ENCODE assay signal across 19 cellular contexts in genomic region chr5:31213676-31214638, GRCh38. TPM values are rescaled to one million over a fixed set of nuclear protein-coding genes. Genes with fewer than 3 reads are reported as not detected.
DNase-seq lines count a peak whose midpoint lies in the region; ATAC-seq, FAIRE-seq and TF ChIP-seq lines count a peak whose summit lies in the region.
"Had no signal": no experiment of that assay in that cellular context is flagged by ENCODE, and none has a peak within 500 bp of the region (broad histone marks: within the 10 kb centered on the region; RNA-seq: fewer than 3 reads in every experiment).

No MANE protein-coding gene starts in this region.

- no peak overlapping the region for H3K14ac ChIP-seq in IMR-90 (replicated peaks; ENCODE audit: low read depth, low read length)

- H3K79me2 ChIP-seq in OCI-LY7 (ENCODE audit: insufficient read depth, low read depth, low read length): no peaks in the 10 kb centered on the region

- ATAC-seq in IMR-90 (ENCODE audit: low read depth) (no peak), GM19324 (IDR thresholded peaks at IDR 0.05; ENCODE audit: low FRiP score, unreplicated experiment) (no peak), HG03108 (IDR thresholded peaks at IDR 0.05; ENCODE audit: unreplicated experiment) (no peak)
- ATAC-seq: activated CD4-positive, CD25-positive, alpha-beta regulatory T cell treated with anti-CD3 and anti-CD28 coated beads, Interleukin-2, amount 50 U/mL, for 24 hours; stimulated activated effector memory CD8-positive, alpha-beta T cell treated with anti-CD3 and anti-CD28 coated beads, Interleukin-12 subunit alpha, Interleukin-12 subunit beta, amount 100 ng/mL, for 72 hours had no signal

- intact Hi-C loops in IMR-90 (cut with micrococcal nuclease): no loop called here
- intact Hi-C loops in kidney (cut with DNase I): no loop called here
- intact Hi-C loops in OCI-LY7 (cut with micrococcal nuclease; ENCODE audit: unreplicated experiment): no loop called here

- H3K18ac ChIP-seq in IMR-90 (ENCODE audit: low read depth, low read length): no peak overlapping the region

- no peak overlapping the region for H3K56ac ChIP-seq in IMR-90 (ENCODE audit: extremely low read depth, insufficient read depth, low read length)

- no peak overlapping the region for H3K27ac ChIP-seq in IMR-90 (ENCODE audit: insufficient read depth, low read length)
- H3K27ac ChIP-seq in kidney (ENCODE audit: low read depth in 2 of 2, low read length in 2 of 2): peak overlapping the region; percentile 64 to 65
- H3K27ac ChIP-seq in OCI-LY7 (ENCODE audit: low read depth, low read length, poor library complexity, severe bottlenecking): no peak overlapping the region
- H3K27ac ChIP-seq: colonic mucosa had no signal

- no peak overlapping the region for H2BK5ac ChIP-seq in IMR-90 (ENCODE audit: low read depth, low read length, poor library complexity, severe bottlenecking)

- BruUV-seq in IMR-90 (replicated peaks; lab: Mats Ljungman, UMichigan) (no TSS peak), OCI-LY7 (replicated peaks; lab: Mats Ljungman, UMichigan) (no TSS peak)

- TF ChIP-seq RAD21 in IMR-90 (IDR thresholded peaks at IDR 0.05; ENCODE audit: low read length): no peak

- H3K36me3 ChIP-seq in IMR-90 (ENCODE audit: control insufficient read depth, insufficient read depth, low read length) (no peaks in the 10 kb centered on the region), kidney (ENCODE audit: control insufficient read depth in 1 of 2, insufficient read depth in 2 of 2, low read length in 2 of 2) (no peaks in the 10 kb centered on the region), OCI-LY7 (ENCODE audit: insufficient read depth, low read length) (no peaks in the 10 kb centered on the region)
- H3K36me3 ChIP-seq: colonic mucosa had no signal

- H3K9ac ChIP-seq in IMR-90 (ENCODE audit: low read depth, low read length) (no peak overlapping the region), kidney (ENCODE audit: low read length in 2 of 2) (no peak overlapping the region)

- H2BK15ac ChIP-seq in IMR-90 (ENCODE audit: low read depth, low read length): no peak overlapping the region

- H4K8ac ChIP-seq in IMR-90 (ENCODE audit: low read depth in 2 of 2, low read length in 2 of 2): no peak overlapping the region

- no peak for TF ChIP-seq POLR2A in IMR-90 (IDR thresholded peaks at IDR 0.05; ENCODE audit: low read depth, low read length)

- H4K91ac ChIP-seq in IMR-90 (ENCODE audit: insufficient read depth, low read depth, low read length): no peak overlapping the region

- no peaks in the 10 kb centered on the region for H3K9me2 ChIP-seq in OCI-LY7 (ENCODE audit: insufficient read depth, low read length)

- H4K20me1 ChIP-seq in IMR-90 (ENCODE audit: insufficient read depth, low read length): no peaks in the 10 kb centered on the region; the same call in 1 of the 2 replicates
- H4K20me1 ChIP-seq in OCI-LY7 (ENCODE audit: insufficient read depth, low read length): no peaks in the 10 kb centered on the region

- whole genome bisulfite sequencing in IMR-90 (ENCODE audit: extremely low coverage in 2 of 2, insufficient read length in 1 of 2), 2 experiments: no CpG with 5 or more reads among the region's 11 CpGs

- H3K4me1 ChIP-seq in IMR-90 (ENCODE audit: control insufficient read depth, insufficient read depth, low read length) (peaks cover 7% of the 10 kb centered on the region; the same call in 1 of the 2 replicates), kidney (ENCODE audit: control insufficient read depth in 1 of 2, insufficient read depth in 1 of 2, low read depth in 1 of 2, low read length in 2 of 2) (peaks cover 2 to 4% of the 10 kb centered on the region in 2 donors), OCI-LY7 (ENCODE audit: insufficient read depth, low read length, poor library complexity, severe bottlenecking) (no peaks in the 10 kb centered on the region)
- H3K4me1 ChIP-seq: colonic mucosa had no signal

- TF ChIP-seq CTCF in IMR-90 (conservative IDR thresholded peaks at IDR 0.05; ENCODE audit: low read depth, low read length): no peak
- no peak for TF ChIP-seq CTCF in kidney (IDR thresholded peaks at IDR 0.05; ENCODE audit: borderline replicate concordance, extremely low read depth, insufficient read depth)
- no peak for TF ChIP-seq CTCF in OCI-LY7 (conservative IDR thresholded peaks at IDR 0.05; ENCODE audit: low read length)

- no peak overlapping the region for H2BK120ac ChIP-seq in IMR-90 (ENCODE audit: low read depth, low read length)

- H3K4ac ChIP-seq in IMR-90 (ENCODE audit: low read depth, low read length): no peak overlapping the region

- H2AK5ac ChIP-seq in IMR-90 (ENCODE audit: low read depth, low read length): no peak overlapping the region

- H2AFZ ChIP-seq in IMR-90 (replicated peaks; ENCODE audit: low read length, poor library complexity) (peak overlapping the region; percentile 69), OCI-LY7 (ENCODE audit: low read length) (no peak overlapping the region)

- POLR2A ChIA-PET in IMR-90 (lab: Charles Lee; ENCODE audit: unreplicated experiment) (interaction anchor here (0.6 kb wide), 1 partner anchor 135 kb away, joined by 4 read pairs; no protein-coding TSS in a partner anchor), OCI-LY7 (lab: Charles Lee) (interaction anchor here (0.6 kb wide), 1 partner anchor 825 kb away, joined by 3 read pairs; no protein-coding TSS in a partner anchor)

- CTCF ChIA-PET in IMR-90 (lab: Yijun Ruan, JAX) (interaction anchor here (0.6 kb wide), 3 partner anchors 21 to 202 kb away, joined by 3 to 5 read pairs (median 4); no protein-coding TSS in a partner anchor), OCI-LY7 (lab: Charles Lee; ENCODE audit: unreplicated experiment) (no interaction called here)

- H3K4me3 ChIP-seq in IMR-90 (ENCODE audit: insufficient read depth, low read depth, low read length) (no peak overlapping the region), kidney (ENCODE audit: low read length in 2 of 2) (peak overlapping the region; percentile 35 to 36), OCI-LY7 (ENCODE audit: low read depth, low read length, poor library complexity, severe bottlenecking) (no peak overlapping the region)
- H3K4me3 ChIP-seq: colonic mucosa, smooth muscle cell had no signal

- H3K9me1 ChIP-seq in IMR-90 (ENCODE audit: insufficient read depth, low read length): peaks cover 9% of the 10 kb centered on the region; the same call in 1 of the 2 replicates

- H3K9me3 ChIP-seq in IMR-90 (ENCODE audit: control insufficient read depth, insufficient read depth, low read length) (no peaks in the 10 kb centered on the region), kidney (ENCODE audit: control insufficient read depth in 1 of 2, low read length in 2 of 2) (no peaks in the 10 kb centered on the region), OCI-LY7 (ENCODE audit: low read length) (no peaks in the 10 kb centered on the region)
- H3K9me3 ChIP-seq: colonic mucosa had no signal

- no peak overlapping the region for H2BK20ac ChIP-seq in IMR-90 (ENCODE audit: low read depth, low read length)

- FAIRE-seq in kidney (lab: Jason Lieb, UNC) (no peak), GM19239 (lab: Jason Lieb, UNC) (no peak)
- FAIRE-seq: D721Med had no signal

- no peak overlapping the region for H4K5ac ChIP-seq in IMR-90 (ENCODE audit: low read depth, low read length)

- H3K27me3 ChIP-seq in IMR-90 (ENCODE audit: control insufficient read depth, insufficient read depth, low read length): no peaks in the 10 kb centered on the region
- H3K27me3 ChIP-seq: colonic mucosa had no signal

- no peak overlapping the region for H3K23ac ChIP-seq in IMR-90 (ENCODE audit: low read depth, low read length)

- DNase-seq in IMR-90: no peak
- DNase-seq in NCI-H748 (lab: John Stamatoyannopoulos, UW; ENCODE audit: unreplicated experiment): peak; percentile 99
- no peak for DNase-seq in kidney
- peak; percentile 31 for DNase-seq in retina
- no peak for DNase-seq in GM19239 (ENCODE audit: insufficient read length, low spot score)
- no peak for DNase-seq in OCI-LY7 (ENCODE audit: low spot score)
- DNase-seq: activated gamma-delta T cell, colonic mucosa, erythroblast, Karpas-422, NCI-H1436 treated with DMSO at 0.1 percent for 48 hours, occipital lobe, T-helper 2 cell had no signal

- dilution Hi-C loops in IMR-90 (cut with HindIII; ENCODE audit: low sequenced_read_pairs, unreplicated experiment): no loop called here

- H3K4me2 ChIP-seq in IMR-90 (ENCODE audit: low read depth, low read length): peak overlapping the region; percentile 61
- H3K4me2 ChIP-seq in OCI-LY7 (ENCODE audit: low read length): no peak overlapping the region
- H3K4me2 ChIP-seq: smooth muscle cell had no signal

- in situ Hi-C loops in IMR-90 (cut with MboI; ENCODE audit: low sequenced_read_pairs): no loop called here

- H2AK9ac ChIP-seq in IMR-90 (replicated peaks; ENCODE audit: low read depth, low read length, poor library complexity): peak overlapping the region; percentile 33

- H3K79me1 ChIP-seq in IMR-90 (ENCODE audit: low read depth in 1 of 2, low read length in 2 of 2): peaks cover 14 to 61% of the 10 kb centered on the region in 2 experiments; a peak in 3 of 4 replicates

TF ChIP-seq in IMR-90, 13 proteins besides CTCF, POLR2A, EP300 and RAD21:
- TF ChIP-seq CEBPB (IDR thresholded peaks at IDR 0.05; ENCODE audit: low read depth, low read length) (peak; percentile 67), MAZ (IDR thresholded peaks at IDR 0.05; ENCODE audit: borderline replicate concordance, low read depth, low read length) (no peak)

RNA-seq across cellular contexts. Expression of gene CDH6, which starts 20.5 kb away (rescaled TPM):
- total RNA-seq in IMR-90 (2012; rRNA removed) (211 and 232 TPM in 2 replicates), kidney (196 TPM), OCI-LY7 (2022) (not detected in 2 replicates)
- polyA plus RNA-seq in IMR-90 (2012; rRNA removed) (69.1 and 72.2 TPM in 2 replicates), kidney (ENCODE audit: insufficient read depth, low read depth, low replicate concordance) (21.8 TPM)
- polyA plus RNA-seq in IMR-90 (2012; cell fraction: cytosol; rRNA removed): 21.5 and 33.5 TPM in 2 replicates
- 22.6 and 44.0 TPM in 2 replicates for polyA plus RNA-seq in IMR-90 (2012; cell fraction: nucleus; rRNA removed; ENCODE audit: low replicate concordance)
- total RNA-seq in OCI-LY7 (2014; rRNA removed; shearing (Covaris generic)): not detected in 2 replicates

Comparison
In these comparisons a context has a peak if more than half of its experiments do, and no peak if none do; other contexts are left out.
1. DNase-seq: peak in NCI-H748 (single experiment) and retina (single experiment); none in IMR-90 (single experiment), kidney (single experiment), GM19239 (single experiment) and OCI-LY7 (single experiment).
2. H3K27ac ChIP-seq: peak in kidney (2 of 2); none in IMR-90 (single experiment) and OCI-LY7 (single experiment).
3. H3K4me3 ChIP-seq: peak in kidney (2 of 2); none in IMR-90 (single experiment) and OCI-LY7 (single experiment).
4. RNA of gene CDH6, which starts 20.5 kb away (total RNA-seq): 211 to 232 TPM in IMR-90 and 196 TPM in kidney (single experiment); not detected in OCI-LY7; every median in the first group is over 100 times any median in the second.